In the genomic region with DNA sequence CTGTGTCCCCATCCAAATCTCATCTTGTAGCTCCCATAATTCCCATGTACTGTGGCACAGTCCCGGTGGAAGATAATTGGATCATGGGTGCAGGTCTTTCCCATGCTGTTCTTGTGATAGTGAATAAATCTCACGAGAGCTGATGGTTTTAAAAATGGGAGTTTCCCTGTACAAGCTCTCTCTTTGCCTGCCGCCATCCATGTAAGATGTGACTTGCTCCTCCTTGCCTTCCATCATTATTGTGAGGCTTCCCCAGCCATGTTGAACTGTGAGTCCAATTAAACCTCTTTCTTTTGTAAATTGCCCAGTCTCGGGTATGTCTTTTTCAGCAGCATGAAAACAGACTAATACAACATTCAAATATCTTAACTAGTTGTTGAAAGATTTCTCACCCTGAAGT, we compare ENCODE assay signal across 5 cellular contexts. TPM values are rescaled to one million over a fixed set of nuclear protein-coding genes. Genes with fewer than 3 reads are reported as not detected.
"Had no signal": no experiment of that assay in that cellular context is flagged by ENCODE, and none has a peak within 500 bp of the region (broad histone marks: within the 10 kb centered on the region; RNA-seq: fewer than 3 reads in every experiment).

No MANE protein-coding gene starts in this region.

RNA-seq across cellular contexts. Expression of a gene that starts 10.8 kb away (rescaled TPM):
- total RNA-seq: HepG2, HT-29, HT1080, IMR-90 had no signal
- polyA plus RNA-seq: HepG2, IMR-90 had no signal

RNA-seq across cellular contexts. Expression of a gene that starts 32.8 kb away (rescaled TPM):
- total RNA-seq: HepG2, HT-29, HT1080, IMR-90 had no signal
- polyA plus RNA-seq: HepG2, IgD-negative memory B cell, IMR-90 had no signal
